Comparison of ENCODE assay signal across 8 cellular contexts in the genomic region with DNA sequence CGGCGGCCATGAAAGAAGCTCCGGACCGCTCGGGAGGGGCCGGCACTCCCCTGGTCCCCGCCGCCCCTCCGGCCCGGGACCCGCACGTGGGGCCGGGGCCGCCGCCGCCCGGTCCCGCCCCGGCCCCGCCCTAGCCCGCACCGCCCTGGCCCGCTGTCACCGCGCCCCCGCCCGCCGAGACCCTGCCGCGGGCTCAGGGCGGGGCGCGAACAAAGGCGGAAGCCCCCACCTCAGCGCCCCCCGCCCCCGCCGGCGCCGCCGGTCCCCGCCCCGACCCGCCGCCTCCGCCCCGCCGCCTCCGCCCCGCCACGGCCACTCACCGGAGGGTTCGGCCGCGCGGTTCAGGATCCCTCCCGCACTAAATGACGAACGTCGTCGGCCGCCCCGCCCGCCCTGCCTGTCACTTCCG. TPM values are rescaled to one million over a fixed set of nuclear protein-coding genes. Genes with fewer than 3 reads are reported as not detected.
A peak's percentile ranks its signal among the peaks of the same experiment; 100 is the strongest.
DNase-seq lines count a peak whose midpoint lies in the region; ATAC-seq and TF ChIP-seq lines count a peak whose summit lies in the region.

A gene (minus strand): TSS at position 360 of the 409 bp plus-strand sequence. CDS start 1,407 bp downstream, outside the sequence.

- no peaks in the 10 kb centered on the region for H3K36me3 Mint-ChIP-seq in glutamatergic neuron (ENCODE audit: unreplicated experiment)

- WGBS in trophoblast cell (ENCODE audit: extremely low coverage, insufficient coverage, insufficient read length): no CpG with 5 or more reads among the region's 65 CpGs

- peak within 1 kb of the TSS; percentile 93 for H2BK120ac ChIP-seq in trophoblast cell (ENCODE audit: insufficient read depth, low read length, poor library complexity)

- H3K23ac ChIP-seq in trophoblast cell (ENCODE audit: low read length): no peak within 1 kb of the TSS

- H2BK12ac ChIP-seq in trophoblast cell (ENCODE audit: low read length): no peak within 1 kb of the TSS

- H4K12ac ChIP-seq in trophoblast cell (ENCODE audit: low read depth, low read length): peak within 1 kb of the TSS; percentile 91

- peaks cover 31 to 40% of the 10 kb centered on the region in 2 experiments for H3K4me1 ChIP-seq in trophoblast cell (ENCODE audit: control insufficient read depth in 1 of 2, insufficient read depth in 2 of 2, low read length in 2 of 2)

- peak within 1 kb of the TSS; percentile 92 for H3K4me2 ChIP-seq in trophoblast cell (ENCODE audit: low read length)

- H3K4me3 ChIP-seq in WERI-Rb-1 (ENCODE audit: low read depth, low read length): peak within 1 kb of the TSS; percentile 94
- peak within 1 kb of the TSS; percentile 91 for H3K4me3 ChIP-seq in trophoblast cell (ENCODE audit: low read depth, low read length)

- peak within 1 kb of the TSS; percentile 84 for H2AFZ ChIP-seq in trophoblast cell (ENCODE audit: insufficient read depth, low read length, poor library complexity)

- H3K4me3 Mint-ChIP-seq in glutamatergic neuron (ENCODE audit: unreplicated experiment): peak within 1 kb of the TSS; percentile 92

- peaks cover 3% of the 10 kb centered on the region for H3K4me1 Mint-ChIP-seq in glutamatergic neuron (ENCODE audit: low read depth, unreplicated experiment)

- DNase-seq in WERI-Rb-1: no peak
- DNase-seq in glutamatergic neuron: no peak
- peak in 1 of 2 donors; percentile 21 for DNase-seq in trophoblast cell
- no peak for DNase-seq in DMS153 (lab: John Stamatoyannopoulos, UW)
- no peak for DNase-seq in NCI-H82 (lab: John Stamatoyannopoulos, UW)

- peaks cover 5% of the 10 kb centered on the region for H3K27me3 Mint-ChIP-seq in glutamatergic neuron (ENCODE audit: unreplicated experiment)

- H3K27ac ChIP-seq in WERI-Rb-1: peak within 1 kb of the TSS; percentile 98
- H3K27ac ChIP-seq in trophoblast cell (ENCODE audit: low read depth, low read length): peak within 1 kb of the TSS; percentile 82

- H3K9ac ChIP-seq in trophoblast cell (ENCODE audit: low read length): peak within 1 kb of the TSS; percentile 99

- H3K9me3 Mint-ChIP-seq in glutamatergic neuron (ENCODE audit: unreplicated experiment): peaks cover 7% of the 10 kb centered on the region

- H3K4ac ChIP-seq in trophoblast cell (ENCODE audit: low read depth, low read length): peak within 1 kb of the TSS; percentile 98

- peak within 1 kb of the TSS; percentile 94 for H2AK5ac ChIP-seq in trophoblast cell (ENCODE audit: low read length)

- peak within 1 kb of the TSS; percentile 98 for H4K91ac ChIP-seq in trophoblast cell (ENCODE audit: low read depth, low read length)

- H3K36me3 ChIP-seq in WERI-Rb-1: peaks cover 45% of the 10 kb centered on the region
- H3K36me3 ChIP-seq in trophoblast cell (ENCODE audit: control insufficient read depth in 1 of 2, insufficient read depth in 2 of 2, low read length in 2 of 2): peaks cover 30 to 32% of the 10 kb centered on the region in 2 experiments

- peaks cover 35% of the 10 kb centered on the region for H3K79me1 ChIP-seq in trophoblast cell (ENCODE audit: low read length)

- H3K79me2 ChIP-seq in trophoblast cell (ENCODE audit: control insufficient read depth, insufficient read depth, low read length, poor library complexity): peaks cover 23% of the 10 kb centered on the region

- no peaks in the 10 kb centered on the region for H3K27me3 ChIP-seq in WERI-Rb-1 (ENCODE audit: insufficient read depth, low read depth, severe bottlenecking)
- no peaks in the 10 kb centered on the region for H3K27me3 ChIP-seq in trophoblast cell (ENCODE audit: insufficient read depth, low read length)

- H3K14ac ChIP-seq in trophoblast cell (ENCODE audit: low read length): peak within 1 kb of the TSS; percentile 98

- TF ChIP-seq CTCF in WERI-Rb-1 (IDR thresholded peaks at IDR 0.05; ENCODE audit: low read depth, low read length) (no peak), glutamatergic neuron (IDR thresholded peaks at IDR 0.05; ENCODE audit: partially characterized antibody, unreplicated experiment) (no peak)

- H3K27ac Mint-ChIP-seq in glutamatergic neuron (ENCODE audit: unreplicated experiment): peak within 1 kb of the TSS; percentile 88

- H3K9me3 ChIP-seq in WERI-Rb-1 (ENCODE audit: severe bottlenecking) (no peaks in the 10 kb centered on the region), trophoblast cell (ENCODE audit: insufficient read depth, low read depth, low read length) (peaks cover 2% of the 10 kb centered on the region)

- H4K8ac ChIP-seq in trophoblast cell (ENCODE audit: low read depth, low read length): peak within 1 kb of the TSS; percentile 96

- H2BK5ac ChIP-seq in trophoblast cell (ENCODE audit: low read depth, low read length, poor library complexity): peak within 1 kb of the TSS; percentile 88

- ATAC-seq in GM18861 (IDR thresholded peaks at IDR 0.05; ENCODE audit: unreplicated experiment) (peak; percentile 5), HG02870 (IDR thresholded peaks at IDR 0.05; ENCODE audit: unreplicated experiment) (peak; percentile 13), HG03469 (IDR thresholded peaks at IDR 0.05; ENCODE audit: unreplicated experiment) (no peak)

- peak within 1 kb of the TSS; percentile 89 for H3K18ac ChIP-seq in trophoblast cell (ENCODE audit: low read length)

RNA-seq across cellular contexts. Expression of the gene that starts here (rescaled TPM):
- 432 TPM for total RNA-seq in glutamatergic neuron (ENCODE audit: unreplicated experiment)
- 397 and 403 TPM in 2 replicates for polyA plus RNA-seq in trophoblast cell (2013)
